Comparison of ENCODE assay signal across 8 cellular contexts in the genomic region with DNA sequence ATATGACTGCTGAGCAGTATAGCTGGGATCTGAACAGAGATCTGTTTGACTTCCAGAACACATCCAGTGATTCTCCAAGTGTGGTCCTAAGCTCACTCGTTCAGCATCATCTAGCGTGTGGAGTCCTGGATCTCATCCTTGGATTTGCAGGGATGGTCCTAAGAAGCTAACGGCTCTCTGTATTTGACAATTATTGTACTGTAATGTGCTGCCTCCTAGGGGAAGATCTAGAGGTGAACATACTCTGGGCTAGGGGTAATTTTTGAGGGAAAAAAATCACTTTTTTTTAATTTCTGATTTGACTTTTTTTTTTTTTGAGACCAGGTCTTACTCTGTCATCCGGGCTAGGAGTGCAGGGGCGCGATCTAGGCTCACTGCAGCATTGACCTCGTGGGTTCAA. TPM values are rescaled to one million over a fixed set of nuclear protein-coding genes. Genes with fewer than 3 reads are reported as not detected.
DNase-seq lines count a peak whose midpoint lies in the region; ATAC-seq and TF ChIP-seq lines count a peak whose summit lies in the region.

No MANE protein-coding gene starts in this region.

- no peak overlapping the region for H2BK12ac ChIP-seq in mesenchymal stem cell (ENCODE audit: low read length in 2 of 2)

- peaks cover 19% of the 10 kb centered on the region for H3K79me1 ChIP-seq in mesenchymal stem cell (replicated peaks; ENCODE audit: low read length, poor library complexity, severe bottlenecking)

- H3K23ac ChIP-seq in mesenchymal stem cell (ENCODE audit: low read length in 2 of 2): no peak overlapping the region

- ATAC-seq in HG03521 (IDR thresholded peaks at IDR 0.05; ENCODE audit: unreplicated experiment) (no peak), GM19452 (IDR thresholded peaks at IDR 0.05; ENCODE audit: unreplicated experiment) (no peak), HG02840 (IDR thresholded peaks at IDR 0.05; ENCODE audit: low FRiP score, unreplicated experiment) (no peak)

- no peak overlapping the region for H4K8ac ChIP-seq in mesenchymal stem cell (ENCODE audit: low read length)

- DNase-seq in G401 (ENCODE audit: low spot score): peak; percentile 81
- peak; percentile 72 for DNase-seq in NCI-H69 (lab: John Stamatoyannopoulos, UW)
- DNase-seq in MCF 10A (ENCODE audit: unreplicated experiment): peak; percentile 82
- peak; percentile 76 for DNase-seq in mesenchymal stem cell

- no peak overlapping the region for H2BK5ac ChIP-seq in mesenchymal stem cell (ENCODE audit: low read depth, low read length, poor library complexity, severe bottlenecking)

- H3K36me3 Mint-ChIP-seq in MCF 10A (ENCODE audit: insufficient read depth, unreplicated experiment): peaks cover 33% of the 10 kb centered on the region

- CTCF ChIA-PET in MCF 10A (lab: Yijun Ruan, JAX): interaction anchor here (0.6 to 29.3 kb wide), 47 partner anchors 9 to 596 kb away, joined by 3 to 1621 read pairs (median 5); a partner anchor contains a TSS

- no peak overlapping the region for H4K91ac ChIP-seq in mesenchymal stem cell (ENCODE audit: low read length)

- no peaks in the 10 kb centered on the region for H3K27me3 Mint-ChIP-seq in MCF 10A (ENCODE audit: insufficient read depth, unreplicated experiment)

- peak overlapping the region; percentile 96 for H3K4me3 Mint-ChIP-seq in MCF 10A (ENCODE audit: unreplicated experiment)

- H3K4me2 ChIP-seq in mesenchymal stem cell (ENCODE audit: low read length, poor library complexity, severe bottlenecking): no peak overlapping the region

- no peak overlapping the region for H2BK120ac ChIP-seq in mesenchymal stem cell (ENCODE audit: low read depth, low read length)

- peaks cover 18% of the 10 kb centered on the region for H3K4me1 ChIP-seq in ACC112 (ENCODE audit: control insufficient read depth, insufficient read depth, low read length, unreplicated experiment)
- H3K4me1 ChIP-seq in mesenchymal stem cell (ENCODE audit: control insufficient read depth, insufficient read depth, low read depth, low read length): peaks cover 17% of the 10 kb centered on the region

- H2BK15ac ChIP-seq in mesenchymal stem cell (ENCODE audit: low read depth, poor library complexity, severe bottlenecking): no peak overlapping the region

- WGBS in mesenchymal stem cell: 79% methylated on average over 7 of the region's 7 CpGs

- TF ChIP-seq CTCF in MCF 10A (IDR thresholded peaks at IDR 0.05; ENCODE audit: unreplicated experiment): peak; percentile 73

- no peaks in the 10 kb centered on the region for H3K9me3 ChIP-seq in mesenchymal stem cell (ENCODE audit: control insufficient read depth, low read length)

- H3K27me3 ChIP-seq in ACC112 (ENCODE audit: insufficient read depth, low read length) (no peaks in the 10 kb centered on the region), mesenchymal stem cell (ENCODE audit: control insufficient read depth in 1 of 2, insufficient read depth in 1 of 2, low read length in 2 of 2) (no peaks in the 10 kb centered on the region)

- POLR2A ChIA-PET in MCF 10A (lab: Yijun Ruan, JAX): interaction anchor here (0.7 to 9.1 kb wide), 29 partner anchors 8 to 329 kb away, joined by 3 to 187 read pairs (median 6); a partner anchor contains a TSS

- H3K27ac Mint-ChIP-seq in MCF 10A (ENCODE audit: low read depth, unreplicated experiment): peak overlapping the region; percentile 36

- peaks cover 27% of the 10 kb centered on the region for H3K79me2 ChIP-seq in ACC112 (ENCODE audit: control insufficient read depth, insufficient read depth, low read length, unreplicated experiment)

- H2AK5ac ChIP-seq in mesenchymal stem cell (ENCODE audit: low read length, severe bottlenecking): no peak overlapping the region

- H3K18ac ChIP-seq in mesenchymal stem cell (ENCODE audit: low read depth in 1 of 2, low read length in 2 of 2): no peak overlapping the region

- no peak overlapping the region for H3K9ac ChIP-seq in mesenchymal stem cell (ENCODE audit: low read length)

- H3K27ac ChIP-seq in ACC112 (ENCODE audit: low read depth, low read length) (no peak overlapping the region; the same call in 1 of the 2 replicates), mesenchymal stem cell (ENCODE audit: low read length, poor library complexity, severe bottlenecking) (no peak overlapping the region)

- H3K4me1 Mint-ChIP-seq in MCF 10A (ENCODE audit: insufficient read depth, unreplicated experiment): peaks cover 47% of the 10 kb centered on the region

- no TSS peak for BruUV-seq in MCF 10A (replicated peaks; lab: Mats Ljungman, UMichigan)

- H3K36me3 ChIP-seq in ACC112 (ENCODE audit: insufficient read depth, low read length) (no peaks in the 10 kb centered on the region), mesenchymal stem cell (ENCODE audit: control insufficient read depth in 1 of 2, insufficient read depth in 2 of 2, low read depth in 1 of 2, low read length in 2 of 2) (no peaks in the 10 kb centered on the region)

- H3K4me3 ChIP-seq in ACC112 (ENCODE audit: low read depth, low read length) (peak overlapping the region; percentile 93), mesenchymal stem cell (ENCODE audit: insufficient read depth in 1 of 2, low read depth in 1 of 2, low read length in 2 of 2) (no peak overlapping the region)

- intact Hi-C loops in MCF 10A (cut with micrococcal nuclease): loop anchor here (1.0 kb wide), 2 partner anchors 125 to 256 kb away; no protein-coding TSS in a partner anchor

- H3K14ac ChIP-seq in mesenchymal stem cell (ENCODE audit: low read length in 2 of 2): no peak overlapping the region

- H3K4ac ChIP-seq in mesenchymal stem cell (ENCODE audit: low read depth in 1 of 2, low read length in 2 of 2): no peak overlapping the region

- no peak overlapping the region for H2AFZ ChIP-seq in ACC112 (ENCODE audit: low read length, unreplicated experiment)
- no peak overlapping the region for H2AFZ ChIP-seq in mesenchymal stem cell (ENCODE audit: low read depth, low read length)

- in situ Hi-C loops in G401 (cut with HindIII; ENCODE audit: low sequenced_read_pairs): no loop called here

- H3K9me3 Mint-ChIP-seq in MCF 10A (ENCODE audit: unreplicated experiment): no peaks in the 10 kb centered on the region

RNA-seq across cellular contexts. Expression of a gene that starts 1.5 kb away (rescaled TPM):
- total RNA-seq in G401 (2014; rRNA removed; shearing (Covaris generic)): 4.8 and 10.2 TPM in 2 replicates
- total RNA-seq in MCF 10A (2022): 44.1 and 56.2 TPM in 2 replicates
- 11.6 TPM for polyA plus RNA-seq in mesenchymal stem cell (2013, experiment 1 of 2)
- polyA plus RNA-seq in mesenchymal stem cell (2013, experiment 2 of 2): 11.9 TPM

RNA-seq across cellular contexts. Expression of a gene that starts 17.4 kb away (rescaled TPM):
- total RNA-seq in G401 (2014; rRNA removed; shearing (Covaris generic)): not detected in 2 replicates
- 0.22 and 0.42 TPM in 2 replicates for total RNA-seq in MCF 10A (2022)
- polyA plus RNA-seq in mesenchymal stem cell (2013, experiment 1 of 2): 0.01 TPM
- 0.03 TPM for polyA plus RNA-seq in mesenchymal stem cell (2013, experiment 2 of 2)

RNA-seq across cellular contexts. Expression of a gene that starts 38.4 kb away (rescaled TPM):
- 1.4 and 1.9 TPM in 2 replicates for total RNA-seq in G401 (2014; rRNA removed; shearing (Covaris generic))
- 9.0 and 10.6 TPM in 2 replicates for total RNA-seq in MCF 10A (2022)
- 6.8 TPM for polyA plus RNA-seq in mesenchymal stem cell (2013, experiment 1 of 2)
- 7.4 TPM for polyA plus RNA-seq in mesenchymal stem cell (2013, experiment 2 of 2)

RNA-seq across cellular contexts. Expression of a gene that starts 38.5 kb away (rescaled TPM):
- total RNA-seq in G401 (2014; rRNA removed; shearing (Covaris generic)): 56.9 and 58.7 TPM in 2 replicates
- total RNA-seq in MCF 10A (2022): 66.8 and 67.8 TPM in 2 replicates
- polyA plus RNA-seq in mesenchymal stem cell (2013, experiment 1 of 2): 21.5 TPM
- polyA plus RNA-seq in mesenchymal stem cell (2013, experiment 2 of 2): 20.1 TPM
